Comparison of ENCODE assay signal across 1 cellular context in genomic region chr4:16884673-16885460, GRCh38.
TF ChIP-seq lines count a peak whose summit lies in the region.

No MANE protein-coding gene starts in this region.

TF ChIP-seq in HCT116, 20 proteins besides CTCF, POLR2A, EP300 and RAD21 (continued from another document):
- no peak for TF ChIP-seq ZBTB33 (IDR thresholded peaks at IDR 0.05; ENCODE audit: extremely low read depth, insufficient replicate concordance, low read length)
- no peak for TF ChIP-seq SRF (IDR thresholded peaks at IDR 0.05; ENCODE audit: low read depth)
